ENCODE assay signal across 2 cellular contexts in the genomic region with DNA sequence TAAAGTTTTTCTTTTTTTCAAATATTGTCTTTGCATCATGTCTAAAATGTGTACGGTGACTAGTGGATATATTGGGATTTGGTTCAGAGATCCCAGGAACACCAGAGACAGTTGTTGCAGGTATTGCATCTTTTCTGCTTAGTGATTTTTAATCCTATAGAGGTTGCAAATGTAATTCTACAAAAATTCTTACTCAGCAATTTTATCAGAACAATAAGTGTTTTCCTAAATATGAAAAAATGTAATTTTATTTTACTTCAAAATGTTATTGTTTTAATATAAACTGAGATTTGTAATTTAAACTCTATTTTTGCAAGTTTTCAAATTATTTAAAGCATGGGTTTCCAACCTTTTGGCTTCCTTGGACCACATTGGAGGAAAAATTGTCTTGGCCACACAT.
TF ChIP-seq lines count a peak whose summit lies in the region.

No MANE protein-coding gene starts in this region.

TF ChIP-seq in K562, 482 proteins besides CTCF, POLR2A, EP300 and RAD21:
- peak; percentile 57 for TF ChIP-seq ZNF316 (IDR thresholded peaks at IDR 0.05)
- TF ChIP-seq SIN3A (IDR thresholded peaks at IDR 0.05; ENCODE audit: borderline replicate concordance in 2 of 2, control insufficient read depth in 1 of 2, low read depth in 2 of 2, low read length in 2 of 2) = no peak
- peak; percentile 28; the same call in 1 of the 2 replicates for TF ChIP-seq C11orf30 (IDR thresholded peaks at IDR 0.05; ENCODE audit: low read depth)
- TF ChIP-seq MAFG (tag; conservative IDR thresholded peaks at IDR 0.05) = peak; percentile 50
- no peak for TF ChIP-seq HMG20B (CRISPR knock-in tag; IDR thresholded peaks at IDR 0.05)
- no peak for TF ChIP-seq MBD2 (IDR thresholded peaks at IDR 0.05; ENCODE audit: borderline replicate concordance, low read depth)
TF ChIP-seq in K562: peak in this region for 3.

TF ChIP-seq in H1, 55 proteins besides CTCF, POLR2A, EP300 and RAD21:
- TF ChIP-seq SIX5 (IDR thresholded peaks at IDR 0.05; ENCODE audit: low read depth, low read length) (no peak), MAFK (IDR thresholded peaks at IDR 0.05; ENCODE audit: low read depth, low read length) (peak; percentile 18; the same call in 1 of the 2 replicates), SRF (IDR thresholded peaks at IDR 0.05; ENCODE audit: low read depth, low read length) (no peak)
- TF ChIP-seq, protein P1, sequence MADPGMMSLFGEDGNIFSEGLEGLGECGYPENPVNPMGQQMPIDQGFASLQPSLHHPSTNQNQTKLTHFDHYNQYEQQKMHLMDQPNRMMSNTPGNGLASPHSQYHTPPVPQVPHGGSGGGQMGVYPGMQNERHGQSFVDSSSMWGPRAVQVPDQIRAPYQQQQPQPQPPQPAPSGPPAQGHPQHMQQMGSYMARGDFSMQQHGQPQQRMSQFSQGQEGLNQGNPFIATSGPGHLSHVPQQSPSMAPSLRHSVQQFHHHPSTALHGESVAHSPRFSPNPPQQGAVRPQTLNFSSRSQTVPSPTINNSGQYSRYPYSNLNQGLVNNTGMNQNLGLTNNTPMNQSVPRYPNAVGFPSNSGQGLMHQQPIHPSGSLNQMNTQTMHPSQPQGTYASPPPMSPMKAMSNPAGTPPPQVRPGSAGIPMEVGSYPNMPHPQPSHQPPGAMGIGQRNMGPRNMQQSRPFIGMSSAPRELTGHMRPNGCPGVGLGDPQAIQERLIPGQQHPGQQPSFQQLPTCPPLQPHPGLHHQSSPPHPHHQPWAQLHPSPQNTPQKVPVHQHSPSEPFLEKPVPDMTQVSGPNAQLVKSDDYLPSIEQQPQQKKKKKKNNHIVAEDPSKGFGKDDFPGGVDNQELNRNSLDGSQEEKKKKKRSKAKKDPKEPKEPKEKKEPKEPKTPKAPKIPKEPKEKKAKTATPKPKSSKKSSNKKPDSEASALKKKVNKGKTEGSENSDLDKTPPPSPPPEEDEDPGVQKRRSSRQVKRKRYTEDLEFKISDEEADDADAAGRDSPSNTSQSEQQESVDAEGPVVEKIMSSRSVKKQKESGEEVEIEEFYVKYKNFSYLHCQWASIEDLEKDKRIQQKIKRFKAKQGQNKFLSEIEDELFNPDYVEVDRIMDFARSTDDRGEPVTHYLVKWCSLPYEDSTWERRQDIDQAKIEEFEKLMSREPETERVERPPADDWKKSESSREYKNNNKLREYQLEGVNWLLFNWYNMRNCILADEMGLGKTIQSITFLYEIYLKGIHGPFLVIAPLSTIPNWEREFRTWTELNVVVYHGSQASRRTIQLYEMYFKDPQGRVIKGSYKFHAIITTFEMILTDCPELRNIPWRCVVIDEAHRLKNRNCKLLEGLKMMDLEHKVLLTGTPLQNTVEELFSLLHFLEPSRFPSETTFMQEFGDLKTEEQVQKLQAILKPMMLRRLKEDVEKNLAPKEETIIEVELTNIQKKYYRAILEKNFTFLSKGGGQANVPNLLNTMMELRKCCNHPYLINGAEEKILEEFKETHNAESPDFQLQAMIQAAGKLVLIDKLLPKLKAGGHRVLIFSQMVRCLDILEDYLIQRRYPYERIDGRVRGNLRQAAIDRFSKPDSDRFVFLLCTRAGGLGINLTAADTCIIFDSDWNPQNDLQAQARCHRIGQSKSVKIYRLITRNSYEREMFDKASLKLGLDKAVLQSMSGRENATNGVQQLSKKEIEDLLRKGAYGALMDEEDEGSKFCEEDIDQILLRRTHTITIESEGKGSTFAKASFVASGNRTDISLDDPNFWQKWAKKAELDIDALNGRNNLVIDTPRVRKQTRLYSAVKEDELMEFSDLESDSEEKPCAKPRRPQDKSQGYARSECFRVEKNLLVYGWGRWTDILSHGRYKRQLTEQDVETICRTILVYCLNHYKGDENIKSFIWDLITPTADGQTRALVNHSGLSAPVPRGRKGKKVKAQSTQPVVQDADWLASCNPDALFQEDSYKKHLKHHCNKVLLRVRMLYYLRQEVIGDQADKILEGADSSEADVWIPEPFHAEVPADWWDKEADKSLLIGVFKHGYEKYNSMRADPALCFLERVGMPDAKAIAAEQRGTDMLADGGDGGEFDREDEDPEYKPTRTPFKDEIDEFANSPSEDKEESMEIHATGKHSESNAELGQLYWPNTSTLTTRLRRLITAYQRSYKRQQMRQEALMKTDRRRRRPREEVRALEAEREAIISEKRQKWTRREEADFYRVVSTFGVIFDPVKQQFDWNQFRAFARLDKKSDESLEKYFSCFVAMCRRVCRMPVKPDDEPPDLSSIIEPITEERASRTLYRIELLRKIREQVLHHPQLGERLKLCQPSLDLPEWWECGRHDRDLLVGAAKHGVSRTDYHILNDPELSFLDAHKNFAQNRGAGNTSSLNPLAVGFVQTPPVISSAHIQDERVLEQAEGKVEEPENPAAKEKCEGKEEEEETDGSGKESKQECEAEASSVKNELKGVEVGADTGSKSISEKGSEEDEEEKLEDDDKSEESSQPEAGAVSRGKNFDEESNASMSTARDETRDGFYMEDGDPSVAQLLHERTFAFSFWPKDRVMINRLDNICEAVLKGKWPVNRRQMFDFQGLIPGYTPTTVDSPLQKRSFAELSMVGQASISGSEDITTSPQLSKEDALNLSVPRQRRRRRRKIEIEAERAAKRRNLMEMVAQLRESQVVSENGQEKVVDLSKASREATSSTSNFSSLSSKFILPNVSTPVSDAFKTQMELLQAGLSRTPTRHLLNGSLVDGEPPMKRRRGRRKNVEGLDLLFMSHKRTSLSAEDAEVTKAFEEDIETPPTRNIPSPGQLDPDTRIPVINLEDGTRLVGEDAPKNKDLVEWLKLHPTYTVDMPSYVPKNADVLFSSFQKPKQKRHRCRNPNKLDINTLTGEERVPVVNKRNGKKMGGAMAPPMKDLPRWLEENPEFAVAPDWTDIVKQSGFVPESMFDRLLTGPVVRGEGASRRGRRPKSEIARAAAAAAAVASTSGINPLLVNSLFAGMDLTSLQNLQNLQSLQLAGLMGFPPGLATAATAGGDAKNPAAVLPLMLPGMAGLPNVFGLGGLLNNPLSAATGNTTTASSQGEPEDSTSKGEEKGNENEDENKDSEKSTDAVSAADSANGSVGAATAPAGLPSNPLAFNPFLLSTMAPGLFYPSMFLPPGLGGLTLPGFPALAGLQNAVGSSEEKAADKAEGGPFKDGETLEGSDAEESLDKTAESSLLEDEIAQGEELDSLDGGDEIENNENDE (IDR thresholded peaks at IDR 0.05; ENCODE audit: insufficient replicate concordance, low read length) = no peak
